8 cellular contexts compared by ENCODE assay signal in the genomic region with DNA sequence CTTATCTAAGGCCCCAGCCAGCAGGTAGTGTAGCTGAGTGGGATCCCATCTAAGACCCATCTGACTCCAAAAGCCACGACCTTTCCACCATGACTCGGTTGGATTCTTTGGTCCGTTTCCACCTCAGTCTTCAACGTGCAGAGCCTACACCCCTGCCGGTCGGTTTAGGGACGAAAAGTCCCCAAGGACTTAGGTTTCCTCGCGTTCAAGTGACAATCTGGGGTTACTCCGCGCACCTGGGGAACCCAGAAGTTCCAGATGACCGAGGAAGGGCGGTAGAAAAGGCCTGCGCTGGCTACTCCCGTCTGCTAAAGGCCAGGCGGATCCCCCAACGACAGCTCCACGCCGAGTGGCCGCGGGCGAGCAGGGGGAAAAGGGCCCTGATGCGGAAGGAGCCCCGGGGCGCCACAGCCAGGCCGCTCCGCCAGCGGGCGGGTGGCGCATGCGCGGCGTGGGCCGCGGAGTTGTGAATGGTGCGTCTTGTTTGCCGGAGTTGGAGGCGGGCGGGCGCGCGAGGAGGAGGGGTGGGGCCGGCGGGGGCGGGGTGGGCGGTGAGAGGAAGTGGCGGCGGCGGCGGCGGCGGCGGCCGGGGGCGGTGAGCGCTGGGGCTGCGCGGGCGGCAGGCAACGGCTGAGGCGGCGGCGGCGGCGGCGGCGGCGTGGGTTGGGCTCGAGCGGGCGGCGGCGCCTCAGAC. TPM values are rescaled to one million over a fixed set of nuclear protein-coding genes. Genes with fewer than 3 reads are reported as not detected.
DNase-seq lines count a peak whose midpoint lies in the region; ATAC-seq and TF ChIP-seq lines count a peak whose summit lies in the region.

A gene (plus strand): TSS at position 595 of the 694 bp plus-strand sequence. CDS start 259 bp downstream, outside the sequence.

- H3K4me3 ChIP-seq in astrocyte of the cerebellum (ENCODE audit: low read depth, low read length) = peak within 1 kb of the TSS; percentile 74
- H3K4me3 ChIP-seq in hepatocyte = peak within 1 kb of the TSS; percentile 76

- H3K9me3 ChIP-seq in hepatocyte (ENCODE audit: low read depth) = no peaks in the 10 kb centered on the region

- peaks cover 39% of the 10 kb centered on the region for H3K79me2 ChIP-seq in hepatocyte

- peak within 1 kb of the TSS; percentile 99 for H3K27ac ChIP-seq in hepatocyte

- H3K4me1 ChIP-seq in hepatocyte (ENCODE audit: insufficient read depth) = peaks cover 31% of the 10 kb centered on the region

- H2AFZ ChIP-seq in hepatocyte = peak within 1 kb of the TSS; percentile 99

- WGBS in hepatocyte (ENCODE audit: low lambda C conversion rate, missing lambda C conversion rate) = 3% methylated on average over 28 of the region's 73 CpGs

- peak; percentile 60 for DNase-seq in NCI-H2029 (lab: John Stamatoyannopoulos, UW)
- peak; percentile 92 for DNase-seq in T-helper 9 cell
- DNase-seq in astrocyte of the cerebellum (ENCODE audit: low read depth) = peak; percentile 67
- peak; percentile 96 for DNase-seq in hepatocyte (ENCODE audit: low spot score)
- peak; percentile 94 for DNase-seq in retina

- no peaks in the 10 kb centered on the region for H3K27me3 ChIP-seq in hepatocyte

- peaks cover 23% of the 10 kb centered on the region for H4K20me1 ChIP-seq in hepatocyte (ENCODE audit: insufficient read depth, poor library complexity, severe bottlenecking)

- ATAC-seq in GM18499 (IDR thresholded peaks at IDR 0.05; ENCODE audit: insufficient read depth, unreplicated experiment) = peak; percentile 49
- ATAC-seq in HG02885 (IDR thresholded peaks at IDR 0.05; ENCODE audit: poor library complexity, unreplicated experiment) = peak; percentile 80
- no peak for ATAC-seq in HG03457 (IDR thresholded peaks at IDR 0.05; ENCODE audit: unreplicated experiment)

- TF ChIP-seq CTCF in astrocyte of the cerebellum (IDR thresholded peaks at IDR 0.05; ENCODE audit: low read depth, low read length, missing control alignments) (no peak), hepatocyte (IDR thresholded peaks at IDR 0.05; ENCODE audit: poor library complexity) (no peak)

- no peaks in the 10 kb centered on the region for H3K36me3 ChIP-seq in hepatocyte (replicated peaks; ENCODE audit: insufficient read depth, low read depth)

- peak within 1 kb of the TSS; percentile 97 for H3K4me2 ChIP-seq in hepatocyte

- in situ Hi-C loops in astrocyte of the cerebellum (cut with HindIII; ENCODE audit: low sequenced_read_pairs) = no loop called here

- H3K9me2 ChIP-seq in hepatocyte (replicated peaks; ENCODE audit: insufficient read depth) = no peaks in the 10 kb centered on the region

RNA-seq across cellular contexts. Expression of the gene that starts here (rescaled TPM):
- 48.0 and 59.0 TPM in 2 replicates for total RNA-seq in hepatocyte
- polyA plus RNA-seq in hepatocyte = 39.3 and 47.4 TPM in 2 replicates
